ENCODE assay signal across 1 cellular context in the genomic region with DNA sequence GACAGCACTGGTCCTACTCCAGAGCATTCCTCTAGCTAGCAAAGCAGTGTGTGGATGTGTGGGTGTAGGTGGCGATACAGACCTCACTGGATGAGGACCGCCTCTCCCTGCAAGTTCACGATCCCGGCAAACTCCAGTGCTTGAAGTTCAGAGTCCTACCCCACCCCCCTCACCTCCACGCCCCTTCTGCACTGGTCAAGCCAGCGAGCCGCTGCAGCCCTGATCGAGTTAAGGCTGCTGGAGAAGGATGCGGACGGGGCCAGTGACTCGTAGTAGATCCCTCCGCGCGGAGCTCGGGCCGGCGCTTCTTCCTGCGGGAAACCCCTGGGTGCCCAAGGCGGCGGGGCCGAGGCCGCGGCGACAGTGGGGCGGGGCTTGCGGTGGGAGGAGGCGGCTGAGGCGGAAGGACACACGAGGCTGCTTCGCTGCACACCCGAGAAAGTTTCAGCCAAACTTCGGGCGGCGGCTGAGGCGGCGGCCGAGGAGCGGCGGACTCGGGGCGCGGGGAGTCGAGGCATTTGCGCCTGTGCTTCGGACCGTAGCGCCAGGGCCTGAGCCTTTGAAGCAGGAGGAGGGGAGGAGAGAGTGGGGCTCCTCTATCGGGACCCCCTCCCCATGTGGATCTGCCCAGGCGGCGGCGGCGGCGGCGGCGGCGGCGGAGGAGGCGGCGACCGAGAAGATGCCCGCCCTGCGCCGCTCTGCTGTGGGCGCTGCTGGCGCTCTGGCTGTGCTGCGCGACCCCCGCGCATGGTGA.
TF ChIP-seq lines count a peak whose summit lies in the region.

No MANE protein-coding gene starts in this region.

TF ChIP-seq in HEK293, 187 proteins besides CTCF, POLR2A, EP300 and RAD21 (continued from another document):
- TF ChIP-seq KLF17 (tag by site-specific recombination; IDR thresholded peaks at IDR 0.05) (peak; percentile 84), SCRT2 (tag by site-specific recombination; IDR thresholded peaks at IDR 0.05) (0 out of 2 replicates have a peak, but pooled peaks have one; percentile 10), ZBTB8A (tag by site-specific recombination; IDR thresholded peaks at IDR 0.05) (peak; percentile 59), ZNF391 (tag by site-specific recombination; IDR thresholded peaks at IDR 0.05; ENCODE audit: borderline replicate concordance, low read depth) (peak; percentile 87; the same call in 1 of the 2 replicates), ZNF843 (tag by site-specific recombination; IDR thresholded peaks at IDR 0.05) (0 out of 2 replicates have a peak, but pooled peaks have one; percentile 48), ZBTB17 (tag by site-specific recombination; IDR thresholded peaks at IDR 0.05) (peak; percentile 94), BCL11A (tag by site-specific recombination; IDR thresholded peaks at IDR 0.05; ENCODE audit: low read depth) (peak; percentile 51; the same call in 1 of the 2 replicates), ZNF335 (tag by site-specific recombination; conservative IDR thresholded peaks at IDR 0.05) (peak; percentile 46), SP3 (tag by site-specific recombination; IDR thresholded peaks at IDR 0.05) (peak; percentile 87)
- TF ChIP-seq, protein P1, sequence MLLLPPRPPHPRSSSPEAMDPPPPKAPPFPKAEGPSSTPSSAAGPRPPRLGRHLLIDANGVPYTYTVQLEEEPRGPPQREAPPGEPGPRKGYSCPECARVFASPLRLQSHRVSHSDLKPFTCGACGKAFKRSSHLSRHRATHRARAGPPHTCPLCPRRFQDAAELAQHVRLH (tag by site-specific recombination; IDR thresholded peaks at IDR 0.05) = peak; percentile 48; the same call in 1 of the 2 replicates
- TF ChIP-seq, protein P2, sequence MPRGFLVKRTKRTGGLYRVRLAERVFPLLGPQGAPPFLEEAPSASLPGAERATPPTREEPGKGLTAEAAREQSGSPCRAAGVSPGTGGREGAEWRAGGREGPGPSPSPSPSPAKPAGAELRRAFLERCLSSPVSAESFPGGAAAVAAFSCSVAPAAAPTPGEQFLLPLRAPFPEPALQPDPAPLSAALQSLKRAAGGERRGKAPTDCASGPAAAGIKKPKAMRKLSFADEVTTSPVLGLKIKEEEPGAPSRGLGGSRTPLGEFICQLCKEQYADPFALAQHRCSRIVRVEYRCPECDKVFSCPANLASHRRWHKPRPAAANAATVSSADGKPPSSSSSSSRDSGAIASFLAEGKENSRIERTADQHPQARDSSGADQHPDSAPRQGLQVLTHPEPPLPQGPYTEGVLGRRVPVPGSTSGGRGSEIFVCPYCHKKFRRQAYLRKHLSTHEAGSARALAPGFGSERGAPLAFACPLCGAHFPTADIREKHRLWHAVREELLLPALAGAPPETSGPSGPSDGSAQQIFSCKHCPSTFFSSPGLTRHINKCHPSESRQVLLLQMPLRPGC (tag by site-specific recombination; IDR thresholded peaks at IDR 0.05) = peak; percentile 31; the same call in 1 of the 2 replicates
